ENCODE assay signal across 28 cellular contexts in the genomic region with DNA sequence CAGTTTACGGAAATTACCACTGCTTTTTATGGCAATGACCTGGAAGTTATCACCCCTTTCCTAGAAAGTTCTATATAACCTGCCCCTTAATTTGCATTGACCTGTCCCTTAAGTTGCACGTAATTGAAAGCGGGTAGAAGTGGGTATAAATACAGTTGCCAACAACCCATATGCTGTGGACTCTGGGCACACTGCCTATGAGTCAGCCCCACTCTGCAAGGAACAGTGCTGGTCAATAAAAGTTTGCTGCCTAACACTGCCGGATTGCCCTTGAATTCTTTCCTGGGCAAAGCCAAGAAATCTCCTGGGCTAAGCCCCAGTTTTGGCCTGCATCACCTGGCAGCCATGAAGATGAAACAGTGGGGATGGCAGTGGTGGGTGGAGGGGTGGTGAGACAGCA.
"Had no signal": no experiment of that assay in that cellular context is flagged by ENCODE, and none has a peak within 500 bp of the region (broad histone marks: within the 10 kb centered on the region; RNA-seq: fewer than 3 reads in every experiment).

No MANE protein-coding gene starts in this region.

- H3K27ac ChIP-seq: KMS-11, PC-9, SJCRH30, SK-N-MC had no signal

- DNase-seq: activated CD4-positive, alpha-beta T cell treated with anti-CD3 and anti-CD28 coated beads, Interleukin-2, amount 10 ng/mL, durations not matched to agents 24 days and 14 days; activated CD4-positive, alpha-beta T cell treated with anti-CD3 and anti-CD28 coated beads, Interleukin-2, amount 50 U/mL, for 4 hours; activated CD8-positive, alpha-beta T cell treated with anti-CD3 and anti-CD28 coated beads for 36 hours; activated gamma-delta T cell; activated naive CD4-positive, alpha-beta T cell treated with Interleukin-2 at 50 U/mL for 16 hours; activated naive CD8-positive, alpha-beta T cell treated with anti-CD3 and anti-CD28 coated beads, Interleukin-2, amount 10 ng/mL, durations not matched to agents 7 days and 5 days; activated T-cell treated with anti-CD3 and anti-CD28 coated beads, Interleukin-2, amount 50 U/mL, for 24 hours; caudate nucleus; cerebellar nuclear complex; NCI-H1092 treated with DMSO at 0.1 percent for 48 hours; NCI-H1417; NCI-H146; NCI-H2029; NCI-H345; NCI-H510A; NCI-H526; NCI-H748 treated with DMSO at 0.1 percent for 48 hours; NK-92 treated with Interleukin-12 subunit alpha and Interleukin-12 subunit beta, amount 100 ng/mL, for 24 hours; PC-9; SHP77; SJCRH30 had no signal

- ATAC-seq: activated CD8-positive, alpha-beta T cell treated with anti-CD3 and anti-CD28 coated beads for 36 hours had no signal

- H3K4me1 Mint-ChIP-seq: activated CD4-positive, alpha-beta T cell treated with anti-CD3 and anti-CD28 coated beads, Interleukin-2, amount 10 ng/mL, durations not matched to agents 24 days and 14 days; activated naive CD4-positive, alpha-beta T cell treated with anti-CD3 and anti-CD28 coated beads, Interleukin-2, amount 50 U/mL, for 24 hours; activated naive CD8-positive, alpha-beta T cell treated with anti-CD3 and anti-CD28 coated beads, Interleukin-2, amount 10 ng/mL, durations not matched to agents 7 days and 5 days; brain had no signal

- H3K4me3 Mint-ChIP-seq: activated CD4-positive, alpha-beta T cell treated with anti-CD3 and anti-CD28 coated beads, Interleukin-2, amount 10 ng/mL, durations not matched to agents 24 days and 14 days; activated CD8-positive, alpha-beta T cell treated with anti-CD3 and anti-CD28 coated beads for 36 hours; activated naive CD4-positive, alpha-beta T cell treated with anti-CD3 and anti-CD28 coated beads, Interleukin-2, amount 50 U/mL, for 24 hours; activated naive CD8-positive, alpha-beta T cell treated with anti-CD3 and anti-CD28 coated beads, Interleukin-2, amount 10 ng/mL, durations not matched to agents 7 days and 5 days; activated T-cell treated with anti-CD3 and anti-CD28 coated beads, Interleukin-2, amount 50 U/mL, for 24 hours; brain; T-helper 1 cell treated with Interleukin-12 subunit alpha and Interleukin-12 subunit beta and Interleukin-4 antibody, amounts not matched to agents 30 μg/mL and 1 μg/mL, for 36 hours; T-helper 2 cell treated with Interferon-gamma antibody and Interleukin-4, amounts not matched to agents 5 μg/mL and 100 μg/mL, for 36 hours had no signal

- H3K36me3 Mint-ChIP-seq: activated naive CD4-positive, alpha-beta T cell treated with anti-CD3 and anti-CD28 coated beads, Interleukin-2, amount 50 U/mL, for 24 hours; activated naive CD8-positive, alpha-beta T cell treated with anti-CD3 and anti-CD28 coated beads, Interleukin-2, amount 10 ng/mL, durations not matched to agents 7 days and 5 days; brain had no signal

- H3K9me3 ChIP-seq: SJCRH30 had no signal

- H3K4me3 ChIP-seq: PC-9, SJCRH30, SK-N-MC had no signal

- H3K27me3 ChIP-seq: SJCRH30 had no signal

- H3K9me3 Mint-ChIP-seq: activated CD4-positive, alpha-beta T cell treated with anti-CD3 and anti-CD28 coated beads, Interleukin-2, amount 10 ng/mL, durations not matched to agents 24 days and 14 days; activated CD8-positive, alpha-beta T cell treated with anti-CD3 and anti-CD28 coated beads for 36 hours; activated naive CD4-positive, alpha-beta T cell treated with anti-CD3 and anti-CD28 coated beads, Interleukin-2, amount 50 U/mL, for 24 hours; activated naive CD8-positive, alpha-beta T cell treated with anti-CD3 and anti-CD28 coated beads, Interleukin-2, amount 10 ng/mL, durations not matched to agents 7 days and 5 days; activated T-cell treated with anti-CD3 and anti-CD28 coated beads, Interleukin-2, amount 50 U/mL, for 24 hours; activated T-helper 2 cell treated with anti-CD3 and anti-CD28 coated beads, Interferon-gamma antibody, Interleukin-2, Interleukin-4, amounts not matched to agents 10 μg/mL and 5 μg/mL and 100 μg/mL, durations not matched to agents 14 hours and 24 hours and 36 hours; T-helper 1 cell treated with Interleukin-12 subunit alpha and Interleukin-12 subunit beta and Interleukin-4 antibody, amounts not matched to agents 30 μg/mL and 1 μg/mL, for 36 hours; T-helper 2 cell treated with Interferon-gamma antibody and Interleukin-4, amounts not matched to agents 5 μg/mL and 100 μg/mL, for 36 hours had no signal

- H3K4me2 ChIP-seq: KMS-11, PC-9 had no signal

- H3K4me1 ChIP-seq: SJCRH30 had no signal

- H2AFZ ChIP-seq: PC-9 had no signal

- H3K36me3 ChIP-seq: SJCRH30 had no signal

- H3K27ac Mint-ChIP-seq: activated CD4-positive, alpha-beta T cell treated with anti-CD3 and anti-CD28 coated beads, Interleukin-2, amount 10 ng/mL, durations not matched to agents 24 days and 14 days; activated CD8-positive, alpha-beta T cell treated with anti-CD3 and anti-CD28 coated beads for 36 hours; activated naive CD4-positive, alpha-beta T cell treated with anti-CD3 and anti-CD28 coated beads, Interleukin-2, amount 50 U/mL, for 24 hours; activated naive CD8-positive, alpha-beta T cell treated with anti-CD3 and anti-CD28 coated beads, Interleukin-2, amount 10 ng/mL, durations not matched to agents 7 days and 5 days; activated T-cell treated with anti-CD3 and anti-CD28 coated beads, Interleukin-2, amount 50 U/mL, for 24 hours; activated T-helper 2 cell treated with anti-CD3 and anti-CD28 coated beads, Interferon-gamma antibody, Interleukin-2, Interleukin-4, amounts not matched to agents 10 μg/mL and 5 μg/mL and 100 μg/mL, durations not matched to agents 14 hours and 24 hours and 36 hours; T-helper 1 cell treated with Interleukin-12 subunit alpha and Interleukin-12 subunit beta and Interleukin-4 antibody, amounts not matched to agents 30 μg/mL and 1 μg/mL, for 36 hours; T-helper 2 cell treated with Interferon-gamma antibody and Interleukin-4, amounts not matched to agents 5 μg/mL and 100 μg/mL, for 36 hours had no signal
